ENCODE assay signal across 1 cellular context in genomic region chr16:81634380-81635121, GRCh38.
TF ChIP-seq lines count a peak whose summit lies in the region.

No MANE protein-coding gene starts in this region.

TF ChIP-seq in K562, 482 proteins besides CTCF, POLR2A, EP300 and RAD21 (continued from another document):
- TF ChIP-seq ZBTB40 (IDR thresholded peaks at IDR 0.05) (peak; percentile 85), ZBTB40 (CRISPR knock-in tag; IDR thresholded peaks at IDR 0.05) (no peak), RBBP5 (IDR thresholded peaks at IDR 0.05; ENCODE audit: borderline replicate concordance, insufficient read depth, low read length, poor library complexity, severe bottlenecking) (peak; percentile 54), ELF2 (CRISPR knock-in tag; IDR thresholded peaks at IDR 0.05) (no peak), TCF7 (IDR thresholded peaks at IDR 0.05; ENCODE audit: borderline replicate concordance) (peak; percentile 88; the same call in 1 of the 2 replicates), NCOA1 (IDR thresholded peaks at IDR 0.05; ENCODE audit: low read depth) (no peak), PRPF4 (IDR thresholded peaks at IDR 0.05; ENCODE audit: insufficient read depth, low read depth, low read length, poor library complexity, severe bottlenecking) (no peak), GABPB1 (CRISPR knock-in tag; IDR thresholded peaks at IDR 0.05) (no peak; the same call in 1 of the 2 replicates), KLF6 (CRISPR knock-in tag; IDR thresholded peaks at IDR 0.05; ENCODE audit: borderline replicate concordance) (no peak), NFIX (CRISPR knock-in tag; IDR thresholded peaks at IDR 0.05; ENCODE audit: low read depth) (no peak), TEAD1 (CRISPR knock-in tag; IDR thresholded peaks at IDR 0.05) (peak in 1 of 2 experiments; percentile 61; a peak in 1 of 4 replicates), SIN3A (IDR thresholded peaks at IDR 0.05; ENCODE audit: borderline replicate concordance in 2 of 2, control insufficient read depth in 1 of 2, low read depth in 2 of 2, low read length in 2 of 2) (peak in 1 of 2 experiments; percentile 42; a peak in 1 of 4 replicates), E2F3 (CRISPR knock-in tag; IDR thresholded peaks at IDR 0.05) (no peak), THRA (IDR thresholded peaks at IDR 0.05) (no peak), ZNF41 (CRISPR knock-in tag; conservative IDR thresholded peaks at IDR 0.05) (no peak), E2F8 (IDR thresholded peaks at IDR 0.05; ENCODE audit: low read depth, partially characterized antibody) (no peak), ZFX (CRISPR knock-in tag; IDR thresholded peaks at IDR 0.05) (peak; percentile 41), DLX4 (CRISPR knock-in tag; IDR thresholded peaks at IDR 0.05) (no peak), HLTF (IDR thresholded peaks at IDR 0.05) (no peak), NONO (IDR thresholded peaks at IDR 0.05; ENCODE audit: low read depth in 2 of 2, low read length in 1 of 2) (no peak; a peak in 1 of 4 replicates), TCF7L2 (IDR thresholded peaks at IDR 0.05; ENCODE audit: low read depth, low read length) (peak; percentile 56), CCAR2 (IDR thresholded peaks at IDR 0.05; ENCODE audit: low read depth, low read length) (no peak), FOXA3 (CRISPR knock-in tag; conservative IDR thresholded peaks at IDR 0.05 in 1 of 2, IDR thresholded peaks at IDR 0.05 in 1 of 2) (peak in 1 of 2 experiments; percentile 44; a peak in 2 of 4 replicates), C11orf30 (IDR thresholded peaks at IDR 0.05; ENCODE audit: low read depth) (no peak), NCOA4 (IDR thresholded peaks at IDR 0.05; ENCODE audit: partially characterized antibody) (no peak), ZKSCAN8 (CRISPR knock-in tag; IDR thresholded peaks at IDR 0.05) (peak; percentile 88), MEIS2 (IDR thresholded peaks at IDR 0.05; ENCODE audit: partially characterized antibody) (peak; percentile 11), SMARCA5 (IDR thresholded peaks at IDR 0.05) (no peak), ZNF551 (CRISPR knock-in tag; IDR thresholded peaks at IDR 0.05) (no peak), MED1 (CRISPR knock-in tag; IDR thresholded peaks at IDR 0.05; ENCODE audit: borderline replicate concordance) (no peak), SMAD3 (CRISPR knock-in tag; conservative IDR thresholded peaks at IDR 0.05) (no peak), SPI1 (IDR thresholded peaks at IDR 0.05; ENCODE audit: borderline replicate concordance, low read depth, low read length) (peak; percentile 25; the same call in 1 of the 2 replicates), ETV5 (CRISPR knock-in tag; IDR thresholded peaks at IDR 0.05; ENCODE audit: low read depth) (peak; percentile 44; the same call in 1 of the 2 replicates), CLOCK (CRISPR knock-in tag; IDR thresholded peaks at IDR 0.05; ENCODE audit: borderline replicate concordance) (no peak), HDAC2 (IDR thresholded peaks at IDR 0.05) (peak; percentile 79), VEZF1 (CRISPR knock-in tag; IDR thresholded peaks at IDR 0.05) (peak; percentile 55; the same call in 1 of the 2 replicates), ZNF644 (tag; IDR thresholded peaks at IDR 0.05; ENCODE audit: low read depth) (peak; percentile 66; the same call in 1 of the 2 replicates), MCM2 (IDR thresholded peaks at IDR 0.05; ENCODE audit: low read depth) (no peak), BACH1 (tag; IDR thresholded peaks at IDR 0.05) (peak; percentile 24; the same call in 1 of the 2 replicates), ZNF57 (CRISPR knock-in tag; IDR thresholded peaks at IDR 0.05) (no peak), TAL1 (IDR thresholded peaks at IDR 0.05) (peak; percentile 82), PML (IDR thresholded peaks at IDR 0.05; ENCODE audit: low read length) (peak; percentile 70; the same call in 1 of the 2 replicates), CREM (IDR thresholded peaks at IDR 0.05; ENCODE audit: low read depth) (0 out of 2 replicates have a peak, but pooled peaks have one; percentile 30), MTF1 (CRISPR knock-in tag; IDR thresholded peaks at IDR 0.05; ENCODE audit: borderline replicate concordance) (no peak), ZNF639 (CRISPR knock-in tag; conservative IDR thresholded peaks at IDR 0.05 in 1 of 2, IDR thresholded peaks at IDR 0.05 in 1 of 2) (peak in 1 of 2 experiments; percentile 71; a peak in 2 of 4 replicates), ZNF175 (CRISPR knock-in tag; IDR thresholded peaks at IDR 0.05; ENCODE audit: low read depth) (peak; percentile 64)
TF ChIP-seq in K562: peak in this region for 82.
